Comparison of ENCODE assay signal across 25 cellular contexts in the genomic region with DNA sequence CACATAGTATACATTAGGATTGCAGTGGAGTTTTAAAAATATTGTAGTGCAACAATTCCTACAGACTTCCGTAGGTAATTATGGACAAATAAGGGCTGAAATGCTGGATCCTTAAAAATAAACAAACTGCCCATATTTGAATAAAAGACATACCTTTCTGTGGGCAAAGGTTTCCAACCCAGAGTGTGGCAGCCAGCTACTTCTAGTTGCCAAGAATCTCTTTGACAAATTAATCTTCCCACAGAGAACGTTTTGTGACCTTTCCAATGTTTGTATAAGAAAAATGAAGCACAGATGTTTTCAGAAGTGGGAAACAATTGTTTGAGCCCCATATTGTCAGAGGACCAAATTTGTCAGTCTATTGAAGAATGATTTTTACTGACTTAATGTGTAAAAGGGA. TPM values are rescaled to one million over a fixed set of nuclear protein-coding genes. Genes with fewer than 3 reads are reported as not detected.
"Had no signal": no experiment of that assay in that cellular context is flagged by ENCODE, and none has a peak within 500 bp of the region (broad histone marks: within the 10 kb centered on the region; RNA-seq: fewer than 3 reads in every experiment).

No MANE protein-coding gene starts in this region.

- H3K9me3 ChIP-seq: gastrocnemius medialis, psoas muscle, right lobe of liver, tibial artery, upper lobe of left lung, uterus had no signal

- H3K4me3 ChIP-seq: coronary artery, gastrocnemius medialis, psoas muscle, right lobe of liver, tibial artery, upper lobe of left lung, uterus had no signal

- H3K4me1 ChIP-seq: gastrocnemius medialis, psoas muscle, right lobe of liver, tibial artery, upper lobe of left lung, uterus had no signal

- H3K27ac ChIP-seq: coronary artery, gastrocnemius medialis, psoas muscle, right lobe of liver, tibial artery, upper lobe of left lung, uterus had no signal

- H3K36me3 ChIP-seq: gastrocnemius medialis, right lobe of liver, tibial artery, upper lobe of left lung, uterus had no signal

- ATAC-seq: gastrocnemius medialis; left lobe of liver; naive thymus-derived CD4-positive, alpha-beta T cell; psoas muscle; right lobe of liver; stimulated activated effector memory CD8-positive, alpha-beta T cell treated with anti-CD3 and anti-CD28 coated beads, Interleukin-12 subunit alpha, Interleukin-12 subunit beta, amount 100 ng/mL, for 72 hours; stimulated activated naive CD8-positive, alpha-beta T cell treated with anti-CD3 and anti-CD28 coated beads, Interleukin-15, Interleukin-2, amounts not matched to agents 100 U/mL and 50 U/mL, for 24 hours had no signal

- H3K27me3 ChIP-seq: gastrocnemius medialis, right lobe of liver, tibial artery, upper lobe of left lung had no signal

- DNase-seq: effector CD4-positive, alpha-beta T cell; gastrocnemius medialis; hippocampal formation; kidney glomerular epithelial cell; mammary epithelial cell; naive thymus-derived CD4-positive, alpha-beta T cell; nephron progenitor cell; psoas muscle; retina; right lobe of liver; stimulated activated CD4-positive, alpha-beta T cell treated with anti-CD3 and anti-CD28 coated beads, Interleukin-4, amount 100 ng/mL, for 1 hour; stimulated activated CD8-positive, alpha-beta memory T cell treated with anti-CD3 and anti-CD28 coated beads, Interleukin-4, amount 100 ng/mL, for 48 hours; stimulated activated naive CD8-positive, alpha-beta T cell treated with anti-CD3 and anti-CD28 coated beads, Interleukin-15, Interleukin-2, amounts not matched to agents 100 U/mL and 50 U/mL, for 24 hours; tibial artery; upper lobe of left lung; uterus had no signal

RNA-seq across cellular contexts. Expression of a gene that starts 21.1 kb away (rescaled TPM):
- total RNA-seq: gastrocnemius medialis, left lobe of liver, lower leg skin, mesenteric fat pad, right lobe of liver had no signal
- polyA plus RNA-seq: naive thymus-derived CD4-positive, alpha-beta T cell had no signal

RNA-seq across cellular contexts. Expression of a gene that starts 22.9 kb away (rescaled TPM):
- total RNA-seq: chondrocyte; dermis microvascular lymphatic vessel endothelial cell; gastrocnemius medialis; left lobe of liver; lower leg skin; mammary epithelial cell; mesenteric fat pad; mononuclear cell; naive thymus-derived CD4-positive, alpha-beta T cell; omental fat pad; right lobe of liver; upper lobe of left lung; uterus had no signal
- polyA plus RNA-seq: mammary epithelial cell; naive thymus-derived CD4-positive, alpha-beta T cell had no signal
